ENCODE assay signal across 13 cellular contexts in genomic region chr2:219844756-219845155, GRCh38.
DNase-seq lines count a peak whose midpoint lies in the region; ATAC-seq and TF ChIP-seq lines count a peak whose summit lies in the region.
"Had no signal": no experiment of that assay in that cellular context is flagged by ENCODE, and none has a peak within 500 bp of the region (broad histone marks: within the 10 kb centered on the region; RNA-seq: fewer than 3 reads in every experiment).

No MANE protein-coding gene starts in this region.

- H3K4me2 ChIP-seq in Karpas-422 (ENCODE audit: low read depth, low read length, poor library complexity, severe bottlenecking), result peak overlapping the region; percentile 10
- H3K4me2 ChIP-seq: smooth muscle cell had no signal

- no peaks in the 10 kb centered on the region for H3K36me3 ChIP-seq in Karpas-422 (ENCODE audit: insufficient read depth, low read length)
- no peaks in the 10 kb centered on the region for H3K36me3 ChIP-seq in Peyer's patch

- H3K27ac ChIP-seq in Karpas-422 (ENCODE audit: low read length) (peak overlapping the region; percentile 43; the same call in 1 of the 2 replicates), Peyer's patch (no peak overlapping the region)

- H3K27me3 ChIP-seq in Karpas-422 (ENCODE audit: low read length) (no peaks in the 10 kb centered on the region), Peyer's patch (no peaks in the 10 kb centered on the region)

- no peak for TF ChIP-seq POLR2A in Peyer's patch (IDR thresholded peaks at IDR 0.05)

- H4K20me1 ChIP-seq in Karpas-422 (ENCODE audit: insufficient read depth, low read depth, low read length), result no peaks in the 10 kb centered on the region

- ATAC-seq in GM18498 (IDR thresholded peaks at IDR 0.05; ENCODE audit: unreplicated experiment) (peak; percentile 96), GM19438 (IDR thresholded peaks at IDR 0.05; ENCODE audit: low read depth, unreplicated experiment) (peak; percentile 100), HG02870 (IDR thresholded peaks at IDR 0.05; ENCODE audit: unreplicated experiment) (peak; percentile 92)

- no peak for TF ChIP-seq CTCF in Peyer's patch (IDR thresholded peaks at IDR 0.05)

- no peak overlapping the region for H3K9ac ChIP-seq in Karpas-422 (ENCODE audit: low read length)

- no peak overlapping the region for H2AFZ ChIP-seq in Karpas-422 (ENCODE audit: low read length)

- H3K4me1 ChIP-seq in Karpas-422 (ENCODE audit: low read length) (peaks cover 19% of the 10 kb centered on the region), Peyer's patch (no peaks in the 10 kb centered on the region)

- no peaks in the 10 kb centered on the region for H3K9me3 ChIP-seq in Karpas-422 (ENCODE audit: low read length)
- no peaks in the 10 kb centered on the region for H3K9me3 ChIP-seq in Peyer's patch

- H3K9me2 ChIP-seq in Karpas-422 (replicated peaks; ENCODE audit: insufficient read depth, low read length), result no peaks in the 10 kb centered on the region

- H3K4me3 ChIP-seq in Karpas-422 (ENCODE audit: low read length), result no peak overlapping the region
- no peak overlapping the region for H3K4me3 ChIP-seq in Peyer's patch
- H3K4me3 ChIP-seq: smooth muscle cell had no signal

- DNase-seq in Karpas-422 (peak; percentile 60), DMS 273 treated with DMSO at 0.1 percent for 48 hours (lab: John Stamatoyannopoulos, UW) (no peak), Peyer's patch (no peak)
- no peak for DNase-seq in effector CD4-positive, alpha-beta T cell
- DNase-seq in activated naive CD4-positive, alpha-beta T cell (lab: John Stamatoyannopoulos, UW), result no peak
- DNase-seq: amygdala; naive B cell; NCI-H2081 treated with DMSO at 0.1 percent for 48 hours; stimulated activated CD8-positive, alpha-beta memory T cell treated with anti-CD3 and anti-CD28 coated beads, Interleukin-4, amount 100 ng/mL, for 48 hours had no signal

- H3K79me2 ChIP-seq in Karpas-422 (ENCODE audit: low read length), result peaks cover 5% of the 10 kb centered on the region; the same call in 1 of the 2 replicates
